ENCODE assay signal across 1 cellular context in genomic region chr11:67584205-67584880, GRCh38.
TF ChIP-seq lines count a peak whose summit lies in the region.

No MANE protein-coding gene starts in this region.

TF ChIP-seq in GM23338, 12 proteins besides CTCF, POLR2A, EP300 and RAD21 (continued from another document):
- TF ChIP-seq, protein P1, sequence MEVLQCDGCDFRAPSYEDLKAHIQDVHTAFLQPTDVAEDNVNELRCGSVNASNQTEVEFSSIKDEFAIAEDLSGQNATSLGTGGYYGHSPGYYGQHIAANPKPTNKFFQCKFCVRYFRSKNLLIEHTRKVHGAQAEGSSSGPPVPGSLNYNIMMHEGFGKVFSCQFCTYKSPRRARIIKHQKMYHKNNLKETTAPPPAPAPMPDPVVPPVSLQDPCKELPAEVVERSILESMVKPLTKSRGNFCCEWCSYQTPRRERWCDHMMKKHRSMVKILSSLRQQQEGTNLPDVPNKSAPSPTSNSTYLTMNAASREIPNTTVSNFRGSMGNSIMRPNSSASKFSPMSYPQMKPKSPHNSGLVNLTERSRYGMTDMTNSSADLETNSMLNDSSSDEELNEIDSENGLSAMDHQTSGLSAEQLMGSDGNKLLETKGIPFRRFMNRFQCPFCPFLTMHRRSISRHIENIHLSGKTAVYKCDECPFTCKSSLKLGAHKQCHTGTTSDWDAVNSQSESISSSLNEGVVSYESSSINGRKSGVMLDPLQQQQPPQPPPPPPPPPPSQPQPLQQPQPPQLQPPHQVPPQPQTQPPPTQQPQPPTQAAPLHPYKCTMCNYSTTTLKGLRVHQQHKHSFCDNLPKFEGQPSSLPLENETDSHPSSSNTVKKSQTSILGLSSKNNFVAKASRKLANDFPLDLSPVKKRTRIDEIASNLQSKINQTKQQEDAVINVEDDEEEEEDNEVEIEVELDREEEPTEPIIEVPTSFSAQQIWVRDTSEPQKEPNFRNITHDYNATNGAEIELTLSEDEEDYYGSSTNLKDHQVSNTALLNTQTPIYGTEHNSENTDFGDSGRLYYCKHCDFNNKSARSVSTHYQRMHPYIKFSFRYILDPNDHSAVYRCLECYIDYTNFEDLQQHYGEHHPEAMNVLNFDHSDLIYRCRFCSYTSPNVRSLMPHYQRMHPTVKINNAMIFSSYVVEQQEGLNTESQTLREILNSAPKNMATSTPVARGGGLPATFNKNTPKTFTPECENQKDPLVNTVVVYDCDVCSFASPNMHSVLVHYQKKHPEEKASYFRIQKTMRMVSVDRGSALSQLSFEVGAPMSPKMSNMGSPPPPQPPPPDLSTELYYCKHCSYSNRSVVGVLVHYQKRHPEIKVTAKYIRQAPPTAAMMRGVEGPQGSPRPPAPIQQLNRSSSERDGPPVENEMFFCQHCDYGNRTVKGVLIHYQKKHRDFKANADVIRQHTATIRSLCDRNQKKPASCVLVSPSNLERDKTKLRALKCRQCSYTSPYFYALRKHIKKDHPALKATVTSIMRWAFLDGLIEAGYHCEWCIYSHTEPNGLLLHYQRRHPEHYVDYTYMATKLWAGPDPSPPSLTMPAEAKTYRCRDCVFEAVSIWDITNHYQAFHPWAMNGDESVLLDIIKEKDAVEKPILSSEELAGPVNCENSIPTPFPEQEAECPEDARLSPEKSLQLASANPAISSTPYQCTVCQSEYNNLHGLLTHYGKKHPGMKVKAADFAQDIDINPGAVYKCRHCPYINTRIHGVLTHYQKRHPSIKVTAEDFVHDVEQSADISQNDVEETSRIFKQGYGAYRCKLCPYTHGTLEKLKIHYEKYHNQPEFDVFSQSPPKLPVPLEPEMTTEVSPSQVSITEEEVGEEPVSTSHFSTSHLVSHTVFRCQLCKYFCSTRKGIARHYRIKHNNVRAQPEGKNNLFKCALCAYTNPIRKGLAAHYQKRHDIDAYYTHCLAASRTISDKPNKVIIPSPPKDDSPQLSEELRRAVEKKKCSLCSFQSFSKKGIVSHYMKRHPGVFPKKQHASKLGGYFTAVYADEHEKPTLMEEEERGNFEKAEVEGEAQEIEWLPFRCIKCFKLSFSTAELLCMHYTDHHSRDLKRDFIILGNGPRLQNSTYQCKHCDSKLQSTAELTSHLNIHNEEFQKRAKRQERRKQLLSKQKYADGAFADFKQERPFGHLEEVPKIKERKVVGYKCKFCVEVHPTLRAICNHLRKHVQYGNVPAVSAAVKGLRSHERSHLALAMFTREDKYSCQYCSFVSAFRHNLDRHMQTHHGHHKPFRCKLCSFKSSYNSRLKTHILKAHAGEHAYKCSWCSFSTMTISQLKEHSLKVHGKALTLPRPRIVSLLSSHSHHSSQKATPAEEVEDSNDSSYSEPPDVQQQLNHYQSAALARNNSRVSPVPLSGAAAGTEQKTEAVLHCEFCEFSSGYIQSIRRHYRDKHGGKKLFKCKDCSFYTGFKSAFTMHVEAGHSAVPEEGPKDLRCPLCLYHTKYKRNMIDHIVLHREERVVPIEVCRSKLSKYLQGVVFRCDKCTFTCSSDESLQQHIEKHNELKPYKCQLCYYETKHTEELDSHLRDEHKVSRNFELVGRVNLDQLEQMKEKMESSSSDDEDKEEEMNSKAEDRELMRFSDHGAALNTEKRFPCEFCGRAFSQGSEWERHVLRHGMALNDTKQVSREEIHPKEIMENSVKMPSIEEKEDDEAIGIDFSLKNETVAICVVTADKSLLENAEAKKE (CRISPR knock-in tag; IDR thresholded peaks at IDR 0.05), result no peak
